2 cellular contexts compared by ENCODE assay signal in the genomic region with DNA sequence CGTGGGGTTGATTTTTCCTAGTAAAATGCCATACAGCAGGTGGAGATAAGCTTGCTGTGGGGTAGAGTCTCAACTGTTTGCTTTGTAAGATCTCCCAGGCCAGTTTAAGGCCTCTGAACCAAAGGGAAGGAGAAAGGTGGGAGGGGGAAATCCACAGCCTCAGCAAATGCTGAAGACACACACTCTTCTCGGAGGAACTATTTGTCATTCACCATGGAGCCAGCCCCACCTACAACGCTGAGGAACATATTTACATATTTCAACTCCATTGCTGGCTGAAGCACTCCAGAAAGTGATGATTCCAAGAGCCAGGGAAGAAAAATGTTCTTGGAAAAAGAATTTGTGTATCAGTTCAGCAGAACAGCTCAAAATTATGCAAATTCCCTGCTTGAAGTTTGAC.
TF ChIP-seq lines count a peak whose summit lies in the region.

No MANE protein-coding gene starts in this region.

TF ChIP-seq in GM23338, 12 proteins besides CTCF, POLR2A, EP300 and RAD21:
- TF ChIP-seq EZH2phosphoT487 (IDR thresholded peaks at IDR 0.05; ENCODE audit: unreplicated experiment), result no peak

TF ChIP-seq in H1, 55 proteins besides CTCF, POLR2A, EP300 and RAD21:
- no peak for TF ChIP-seq PHF8 (conservative IDR thresholded peaks at IDR 0.05; ENCODE audit: low read depth, low read length)
- TF ChIP-seq ASH2L (IDR thresholded peaks at IDR 0.05; ENCODE audit: low read length), result no peak
- TF ChIP-seq JUND (IDR thresholded peaks at IDR 0.05; ENCODE audit: low read length), result no peak
- no peak for TF ChIP-seq CTBP2 (IDR thresholded peaks at IDR 0.05; ENCODE audit: borderline replicate concordance, insufficient read depth, insufficient read length, low read length)
